In the genomic region with DNA sequence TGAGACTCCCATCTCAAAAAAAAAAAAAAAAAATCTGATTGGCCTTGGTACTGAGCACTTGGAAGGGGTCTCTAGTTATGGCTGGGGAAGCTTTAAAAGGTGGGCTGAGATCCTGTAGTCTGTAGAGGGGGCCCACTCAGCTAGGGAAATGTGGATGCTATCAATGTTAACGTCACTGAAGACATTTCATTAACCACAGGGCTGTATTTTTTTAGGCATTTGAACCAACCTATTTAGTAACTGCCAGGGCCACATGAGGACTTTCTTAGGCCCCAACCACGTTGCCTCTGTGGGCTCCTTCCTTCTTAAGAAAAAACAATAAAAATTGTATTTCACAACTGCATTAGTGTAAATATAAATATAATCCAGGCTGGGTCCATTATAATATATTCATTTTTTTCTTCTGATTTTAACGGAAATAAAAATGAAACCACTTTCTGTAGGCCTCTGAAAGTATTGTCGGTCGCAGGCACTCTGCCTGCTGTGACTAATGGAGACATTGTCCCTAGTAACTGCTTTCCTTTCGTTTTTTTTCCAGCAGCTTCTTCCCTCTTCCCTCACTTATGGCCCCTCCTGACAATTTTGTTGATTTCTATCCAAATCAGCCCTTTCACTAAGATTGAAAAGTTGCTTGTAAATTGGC, we compare ENCODE assay signal across 1 cellular context.
TF ChIP-seq lines count a peak whose summit lies in the region.

No MANE protein-coding gene starts in this region.

TF ChIP-seq in GM12878, 131 proteins besides CTCF, POLR2A, EP300 and RAD21 (continued from another document):
- TF ChIP-seq SP1 (IDR thresholded peaks at IDR 0.05; ENCODE audit: low read depth, low read length): no peak
- TF ChIP-seq NFIC (IDR thresholded peaks at IDR 0.05; ENCODE audit: low read depth, low read length): no peak
- TF ChIP-seq RUNX3 (IDR thresholded peaks at IDR 0.05; ENCODE audit: low read length): peak; percentile 15; the same call in 1 of the 2 replicates
